In genomic region chr11:121572581-121573059, GRCh38 we compare ENCODE assay signal across 12 cellular contexts.
DNase-seq lines count a peak whose midpoint lies in the region; ATAC-seq and TF ChIP-seq lines count a peak whose summit lies in the region.
"Had no signal": no experiment of that assay in that cellular context is flagged by ENCODE, and none has a peak within 500 bp of the region (broad histone marks: within the 10 kb centered on the region; RNA-seq: fewer than 3 reads in every experiment).

No MANE protein-coding gene starts in this region.

- H3K9me3 Mint-ChIP-seq in CD4-positive, alpha-beta memory T cell = no peaks in the 10 kb centered on the region
- peaks cover 11% of the 10 kb centered on the region for H3K9me3 Mint-ChIP-seq in WTC11

- DNase-seq in CD4-positive, alpha-beta memory T cell = no peak
- DNase-seq in HL-60 (ENCODE audit: low read depth in 1 of 2, low spot score in 1 of 2) (peak; percentile 44 to 84), WTC11 (ENCODE audit: low spot score) (no peak), midbrain (lab: John Stamatoyannopoulos, UW) (peak; percentile 75), ascending aorta (ENCODE audit: low spot score in 2 of 2) (no peak), esophagus muscularis mucosa (ENCODE audit: extremely low spot score) (no peak)
- DNase-seq: activated T-cell treated with anti-CD3 and anti-CD28 coated beads for 4 hours, NCI-H1048, T-helper 9 cell had no signal

- no peak overlapping the region for H3K4me3 Mint-ChIP-seq in CD4-positive, alpha-beta memory T cell
- no peak overlapping the region for H3K4me3 Mint-ChIP-seq in WTC11

- 61% methylated on average over 11 of the region's 11 CpGs for WGBS in esophagus muscularis mucosa

- H3K27ac ChIP-seq in CD4-positive, alpha-beta memory T cell (ENCODE audit: low read depth, low read length) = no peak overlapping the region
- peak overlapping the region; percentile 44 for H3K27ac ChIP-seq in HL-60 (replicated peaks)
- no peak overlapping the region for H3K27ac ChIP-seq in ascending aorta
- no peak overlapping the region for H3K27ac ChIP-seq in esophagus muscularis mucosa (replicated peaks in 1 of 4)
- H3K27ac ChIP-seq: breast epithelium had no signal

- POLR2A ChIA-PET in CD4-positive, alpha-beta memory T cell (lab: Charles Lee; ENCODE audit: partially characterized antibody) = interaction anchor here (0.7 to 1.5 kb wide), 5 partner anchors 19 to 280 kb away, joined by 3 to 5 read pairs (median 3); partner anchors contain the start of gene SC5D
- POLR2A ChIA-PET in WTC11 (lab: Charles Lee) = interaction anchor here (0.6 kb wide), 1 partner anchor 13 kb away, joined by 3 read pairs; no protein-coding TSS in a partner anchor

- no peaks in the 10 kb centered on the region for H3K9me3 ChIP-seq in CD4-positive, alpha-beta memory T cell (ENCODE audit: control insufficient read depth in 1 of 2, low read length in 2 of 2)
- H3K9me3 ChIP-seq in ascending aorta (no peaks in the 10 kb centered on the region), esophagus muscularis mucosa (no peaks in the 10 kb centered on the region)
- H3K9me3 ChIP-seq: breast epithelium, HAP-1 had no signal

- H3K27me3 ChIP-seq in CD4-positive, alpha-beta memory T cell (ENCODE audit: insufficient read depth, low read length) = no peaks in the 10 kb centered on the region
- H3K27me3 ChIP-seq in HL-60 (ENCODE audit: insufficient read depth, poor library complexity, severe bottlenecking) (no peaks in the 10 kb centered on the region), ascending aorta (no peaks in the 10 kb centered on the region), esophagus muscularis mucosa (no peaks in the 10 kb centered on the region)
- H3K27me3 ChIP-seq: breast epithelium had no signal

- H3K36me3 ChIP-seq in CD4-positive, alpha-beta memory T cell (ENCODE audit: insufficient read depth, low read length) = peaks cover 77% of the 10 kb centered on the region
- H3K36me3 ChIP-seq in ascending aorta = peaks cover under 1 to 11% of the 10 kb centered on the region in 2 donors
- H3K36me3 ChIP-seq in esophagus muscularis mucosa = peaks cover 0 to 32% (median 0%) of the 10 kb centered on the region in 4 donors
- H3K36me3 ChIP-seq: breast epithelium, HAP-1 had no signal

- intact Hi-C loops in CD4-positive, alpha-beta memory T cell (cut with micrococcal nuclease) = no loop called here
- intact Hi-C loops in ascending aorta (cut with DNase I) (no loop called here), esophagus muscularis mucosa (cut with DNase I) (no loop called here)

- TF ChIP-seq CTCF in HL-60 (IDR thresholded peaks at IDR 0.05; ENCODE audit: insufficient read depth, low read length) (no peak), WTC11 (IDR thresholded peaks at IDR 0.05) (no peak), ascending aorta (IDR thresholded peaks at IDR 0.05) (no peak), esophagus muscularis mucosa (IDR thresholded peaks at IDR 0.05) (no peak)

- peaks cover 0 to 10% (median 2%) of the 10 kb centered on the region in 4 donors for H3K4me1 Mint-ChIP-seq in CD4-positive, alpha-beta memory T cell
- peaks cover 8% of the 10 kb centered on the region for H3K4me1 Mint-ChIP-seq in WTC11

- H3K27me3 Mint-ChIP-seq in CD4-positive, alpha-beta memory T cell = no peaks in the 10 kb centered on the region
- no peaks in the 10 kb centered on the region for H3K27me3 Mint-ChIP-seq in WTC11 (ENCODE audit: low read depth)

- CTCF ChIA-PET in CD4-positive, alpha-beta memory T cell (lab: Charles Lee; ENCODE audit: partially characterized antibody) = interaction anchor here (1.0 to 2.0 kb wide), 3 partner anchors 11 to 251 kb away, joined by 4 to 6 read pairs (median 4); no protein-coding TSS in a partner anchor
- CTCF ChIA-PET in WTC11 (lab: Charles Lee) = interaction anchor here (1.2 to 1.4 kb wide), 2 partner anchors 19 to 145 kb away, joined by 4 to 6 read pairs; no protein-coding TSS in a partner anchor

- no peak for TF ChIP-seq EP300 in esophagus muscularis mucosa (IDR thresholded peaks at IDR 0.05)

- H3K4me3 ChIP-seq in CD4-positive, alpha-beta memory T cell (ENCODE audit: low read length in 2 of 2) = no peak overlapping the region
- H3K4me3 ChIP-seq in HL-60 (replicated peaks; ENCODE audit: insufficient read depth, low read length) (no peak overlapping the region), ascending aorta (no peak overlapping the region), esophagus muscularis mucosa (no peak overlapping the region)
- H3K4me3 ChIP-seq: breast epithelium, HAP-1 had no signal

- H3K36me3 Mint-ChIP-seq in CD4-positive, alpha-beta memory T cell = peaks cover 90 to 93% of the 10 kb centered on the region in 2 donors
- H3K36me3 Mint-ChIP-seq in WTC11 = peaks cover 76% of the 10 kb centered on the region

- peak; percentile 48 for ATAC-seq in WTC11
- no peak for ATAC-seq in HG02870 (IDR thresholded peaks at IDR 0.05; ENCODE audit: unreplicated experiment)

- H3K27ac Mint-ChIP-seq in CD4-positive, alpha-beta memory T cell = peak overlapping the region in 6 of 7 donors; percentile 24 to 82 (median 50)
- H3K27ac Mint-ChIP-seq in WTC11 = peak overlapping the region; percentile 82; the same call in 1 of the 2 replicates

- TF ChIP-seq POLR2A in esophagus muscularis mucosa (IDR thresholded peaks at IDR 0.05; ENCODE audit: low read depth) = no peak

- H3K4me1 ChIP-seq in CD4-positive, alpha-beta memory T cell (ENCODE audit: insufficient read depth, low read length) = no peaks in the 10 kb centered on the region
- no peaks in the 10 kb centered on the region for H3K4me1 ChIP-seq in ascending aorta
- H3K4me1 ChIP-seq in esophagus muscularis mucosa = peaks cover 0 to 5% (median 2%) of the 10 kb centered on the region in 4 donors
- H3K4me1 ChIP-seq: breast epithelium, HAP-1 had no signal

TF ChIP-seq in WTC11, 78 proteins besides CTCF, POLR2A, EP300 and RAD21:
- TF ChIP-seq ZNF232 (CRISPR knock-in tag; IDR thresholded peaks at IDR 0.05) (no peak), NFATC4 (CRISPR knock-in tag; IDR thresholded peaks at IDR 0.05) (no peak), OVOL2 (CRISPR knock-in tag; IDR thresholded peaks at IDR 0.05; ENCODE audit: borderline replicate concordance) (no peak), SMAD4 (CRISPR knock-in tag; IDR thresholded peaks at IDR 0.05) (no peak), ERG (CRISPR knock-in tag; IDR thresholded peaks at IDR 0.05) (no peak), ESRRA (CRISPR knock-in tag; IDR thresholded peaks at IDR 0.05; ENCODE audit: borderline replicate concordance) (no peak), NFE2L1 (CRISPR knock-in tag; IDR thresholded peaks at IDR 0.05) (no peak), NR3C1 (CRISPR knock-in tag; conservative IDR thresholded peaks at IDR 0.05; ENCODE audit: low read depth) (no peak), PREB (CRISPR knock-in tag; IDR thresholded peaks at IDR 0.05; ENCODE audit: borderline replicate concordance) (no peak), NR1H2 (CRISPR knock-in tag; IDR thresholded peaks at IDR 0.05) (no peak)

Comparison
In these comparisons a context has a peak if more than half of its experiments do, and no peak if none do; other contexts are left out.
1. DNase-seq: peak in HL-60 (2 of 2) and midbrain (single experiment); none in CD4-positive, alpha-beta memory T cell (0 of 5), WTC11 (single experiment), ascending aorta (0 of 2) and esophagus muscularis mucosa (single experiment).